In genomic region chr10:70462349-70462984, GRCh38 we compare ENCODE assay signal across 8 cellular contexts. TPM values are rescaled to one million over a fixed set of nuclear protein-coding genes. Genes with fewer than 3 reads are reported as not detected.
A peak's percentile ranks its signal among the peaks of the same experiment; 100 is the strongest.
DNase-seq lines count a peak whose midpoint lies in the region; ATAC-seq and TF ChIP-seq lines count a peak whose summit lies in the region.

No MANE protein-coding gene starts in this region.

- POLR2A ChIA-PET in HEK293 (lab: Yijun Ruan, JAX) (no interaction called here), RWPE1 (lab: Yijun Ruan, JAX; ENCODE audit: low non-redundant PET) (no interaction called here)

- no peaks in the 10 kb centered on the region for H3K9me3 Mint-ChIP-seq in activated CD4-positive, alpha-beta T cell treated with anti-CD3 and anti-CD28 coated beads, Interleukin-2, amount 10 ng/mL, durations not matched to agents 24 days and 14 days

- H3K4me1 ChIP-seq in HEK293 (ENCODE audit: control insufficient read depth, insufficient read depth, low read length) (peaks cover 6% of the 10 kb centered on the region), heart left ventricle (peaks cover 0 to 48% (median 30%) of the 10 kb centered on the region in 12 donors), esophagus squamous epithelium (peaks cover 25 to 47% (median 32%) of the 10 kb centered on the region in 3 donors)

- DNase-seq in RWPE1 (ENCODE audit: low spot score): no peak
- peak; percentile 85 to 94 (median 87) for DNase-seq in heart left ventricle
- DNase-seq in substantia nigra (lab: John Stamatoyannopoulos, UW): peak in 43 of 49 donors; percentile 24 to 99 (median 70)
- no peak for DNase-seq in activated CD4-positive, alpha-beta T cell treated with anti-CD3 and anti-CD28 coated beads, Interleukin-2, amount 10 ng/mL, durations not matched to agents 24 days and 14 days
- no peak for DNase-seq in esophagus squamous epithelium (lab: John Stamatoyannopoulos, UW)

- WGBS in heart left ventricle, 4 donors: 8 to 34% (median 15%) methylated on average over 2 to 4 of the region's 4 CpGs
- WGBS in esophagus squamous epithelium, 2 donors: 5 to 14% methylated on average over 1 to 2 of the region's 4 CpGs

- H3K36me3 ChIP-seq in HEK293 (ENCODE audit: control insufficient read depth in 2 of 2, insufficient read depth in 1 of 2, low read length in 2 of 2) (no peaks in the 10 kb centered on the region), heart left ventricle (no peaks in the 10 kb centered on the region), esophagus squamous epithelium (no peaks in the 10 kb centered on the region)

- H3K9me3 ChIP-seq in HEK293 (ENCODE audit: control insufficient read depth, insufficient read depth, low read depth, low read length) (no peaks in the 10 kb centered on the region), heart left ventricle (no peaks in the 10 kb centered on the region), esophagus squamous epithelium (no peaks in the 10 kb centered on the region)

- intact Hi-C loops in heart left ventricle (cut with DNase I) (loop anchor here in 8 of 10 donors (2.0 to 10.0 kb wide), 10 partner anchors 76 to 422 kb away; partner anchors contain the start of genes PCBD1 (in 3 of the 8) and ADAMTS14 (in 1 of the 8)), esophagus squamous epithelium (cut with DNase I) (loop anchor here (5.0 kb wide), 1 partner anchor 75 kb away; no protein-coding TSS in a partner anchor)
- intact Hi-C loops in activated CD4-positive, alpha-beta T cell treated with anti-CD3 and anti-CD28 coated beads, Interleukin-2, amount 10 ng/mL, durations not matched to agents 24 days and 14 days (cut with micrococcal nuclease): loop anchor here (10.0 kb wide), 1 partner anchor 292 kb away; no protein-coding TSS in a partner anchor

- H3K27me3 Mint-ChIP-seq in activated CD4-positive, alpha-beta T cell treated with anti-CD3 and anti-CD28 coated beads, Interleukin-2, amount 10 ng/mL, durations not matched to agents 24 days and 14 days: peaks cover 44% of the 10 kb centered on the region

- H3K27ac Mint-ChIP-seq in activated CD4-positive, alpha-beta T cell treated with anti-CD3 and anti-CD28 coated beads, Interleukin-2, amount 10 ng/mL, durations not matched to agents 24 days and 14 days: no peak overlapping the region

- H3K4me3 ChIP-seq in HEK293 (ENCODE audit: low read depth, low read length) (no peak overlapping the region), heart left ventricle (no peak overlapping the region), esophagus squamous epithelium (no peak overlapping the region)

- H3K4me3 Mint-ChIP-seq in activated CD4-positive, alpha-beta T cell treated with anti-CD3 and anti-CD28 coated beads, Interleukin-2, amount 10 ng/mL, durations not matched to agents 24 days and 14 days: no peak overlapping the region

- H3K36me3 Mint-ChIP-seq in activated CD4-positive, alpha-beta T cell treated with anti-CD3 and anti-CD28 coated beads, Interleukin-2, amount 10 ng/mL, durations not matched to agents 24 days and 14 days (ENCODE audit: low read depth): no peaks in the 10 kb centered on the region

- no peaks in the 10 kb centered on the region for H3K4me1 Mint-ChIP-seq in activated CD4-positive, alpha-beta T cell treated with anti-CD3 and anti-CD28 coated beads, Interleukin-2, amount 10 ng/mL, durations not matched to agents 24 days and 14 days

- TF ChIP-seq CTCF in HEK293 (tag by site-specific recombination; IDR thresholded peaks at IDR 0.05) (no peak), RWPE1 (conservative IDR thresholded peaks at IDR 0.05; ENCODE audit: low read depth) (no peak), heart left ventricle (IDR thresholded peaks at IDR 0.05) (peak in 4 of 12 donors; percentile 9 to 38 (median 16)), esophagus squamous epithelium (IDR thresholded peaks at IDR 0.05) (no peak)

- CTCF ChIA-PET in HEK293 (lab: Yijun Ruan, JAX) (interaction anchor here (0.6 to 2.7 kb wide), 12 partner anchors 14 to 418 kb away, joined by 3 to 27 read pairs (median 6); partner anchors contain the start of gene PALD1), RWPE1 (lab: Yijun Ruan, JAX) (interaction anchor here (1.1 to 3.0 kb wide), 8 partner anchors 14 to 77 kb away, joined by 3 to 67 read pairs (median 4); no protein-coding TSS in a partner anchor)

- H3K27ac ChIP-seq in HEK293 (ENCODE audit: extremely low read depth, low read depth, low read length) (no peak overlapping the region), RWPE1 (peak overlapping the region; percentile 68), heart left ventricle (peak overlapping the region in 2 of 12 donors; percentile 47 to 53), substantia nigra (ENCODE audit: low read depth, low read length, poor library complexity, severe bottlenecking) (no peak overlapping the region), esophagus squamous epithelium (peak overlapping the region in 2 of 4 donors; percentile 7 to 30)

- H3K27me3 ChIP-seq in heart left ventricle (peaks cover 0 to 14% (median 0%) of the 10 kb centered on the region in 9 donors), esophagus squamous epithelium (peaks cover 0 to 34% (median 0%) of the 10 kb centered on the region in 4 donors)

- ATAC-seq in heart left ventricle (peak; percentile 51 to 73 (median 61)), GM21529 (IDR thresholded peaks at IDR 0.05; ENCODE audit: unreplicated experiment) (no peak), GM21447 (IDR thresholded peaks at IDR 0.05; ENCODE audit: unreplicated experiment) (no peak)

- TF ChIP-seq POLR2A in heart left ventricle (IDR thresholded peaks at IDR 0.05) (no peak), esophagus squamous epithelium (IDR thresholded peaks at IDR 0.05) (no peak)

TF ChIP-seq in HEK293, 187 proteins besides CTCF, POLR2A, EP300 and RAD21 (continues in another document):
- no peak for TF ChIP-seq ZNF19 (tag by site-specific recombination; IDR thresholded peaks at IDR 0.05; ENCODE audit: low read depth)
- TF ChIP-seq ZBTB26 (tag by site-specific recombination; optimal IDR thresholded peaks at IDR 0.05): no peak
- TF ChIP-seq ZSCAN18 (tag by site-specific recombination; IDR thresholded peaks at IDR 0.05): no peak
- peak; percentile 36; the same call in 1 of the 2 replicates for TF ChIP-seq ZIC2 (tag by site-specific recombination; IDR thresholded peaks at IDR 0.05)
- TF ChIP-seq MZF1 (tag by site-specific recombination; IDR thresholded peaks at IDR 0.05; ENCODE audit: borderline replicate concordance): no peak
- TF ChIP-seq ZNF558 (tag by site-specific recombination; IDR thresholded peaks at IDR 0.05): peak; percentile 98
- no peak for TF ChIP-seq ZNF701 (tag by site-specific recombination; IDR thresholded peaks at IDR 0.05)

RNA-seq across cellular contexts. Expression of gene PALD1, which starts 16.1 kb away (rescaled TPM):
- 10 to 100 TPM in 1 of 9 donors, 1 to 10 TPM in 8; 3.2 to 12.3 (median 6.7) TPM for total RNA-seq in heart left ventricle
- 1 to 10 TPM; 2.7 to 4.7 TPM for polyA plus RNA-seq in heart left ventricle
- total RNA-seq in activated CD4-positive, alpha-beta T cell treated with anti-CD3 and anti-CD28 coated beads, Interleukin-2, amount 10 ng/mL, durations not matched to agents 24 days and 14 days: 1.9 and 2.1 TPM in 2 replicates
- total RNA-seq in esophagus squamous epithelium: 10 to 100 TPM in 1 of 4 donors, 1 to 10 TPM in 3; 2.6 to 11.3 (median 4.5) TPM

RNA-seq across cellular contexts. Expression of gene NODAL, which starts 21.0 kb away (rescaled TPM):
- total RNA-seq in heart left ventricle: under 1 TPM in 2 of 9 donors, not detected in 7; 0.22 to 0.37 TPM
- polyA plus RNA-seq in heart left ventricle: not detected
- not detected in 2 replicates for total RNA-seq in activated CD4-positive, alpha-beta T cell treated with anti-CD3 and anti-CD28 coated beads, Interleukin-2, amount 10 ng/mL, durations not matched to agents 24 days and 14 days
- not detected for total RNA-seq in esophagus squamous epithelium

RNA-seq across cellular contexts. Expression of gene EIF4EBP2, which starts 58.5 kb away (rescaled TPM):
- total RNA-seq in heart left ventricle (100 to 1,000 TPM in 1 of 9 donors, 10 to 100 TPM in 8; 78.3 to 150 (median 89.7) TPM), esophagus squamous epithelium (10 to 100 TPM; 34.5 to 57.2 (median 43.2) TPM)
- polyA plus RNA-seq in heart left ventricle: 10 to 100 TPM; 20.6 to 41.8 TPM
- total RNA-seq in activated CD4-positive, alpha-beta T cell treated with anti-CD3 and anti-CD28 coated beads, Interleukin-2, amount 10 ng/mL, durations not matched to agents 24 days and 14 days: 37.6 and 38.3 TPM in 2 replicates

Comparison
In these comparisons a context has a peak if more than half of its experiments do, and no peak if none do; other contexts are left out.
1. DNase-seq: peak in heart left ventricle (5 of 5) and substantia nigra (43 of 49); none in RWPE1 (single experiment), activated CD4-positive, alpha-beta T cell treated with anti-CD3 and anti-CD28 coated beads, Interleukin-2, amount 10 ng/mL, durations not matched to agents 24 days and 14 days (single experiment) and esophagus squamous epithelium (single experiment).
2. ATAC-seq: peak in heart left ventricle (4 of 4); none in GM21529 (single experiment) and GM21447 (single experiment).